In genomic region chr5:68433921-68434879, GRCh38 we compare ENCODE assay signal across 8 cellular contexts.
DNase-seq lines count a peak whose midpoint lies in the region; ATAC-seq and TF ChIP-seq lines count a peak whose summit lies in the region.

No MANE protein-coding gene starts in this region.

- POLR2A ChIA-PET in activated CD4-positive, alpha-beta T cell treated with anti-CD3 and anti-CD28 coated beads, Interleukin-2, amount 10 ng/mL, durations not matched to agents 7 days and 5 days (lab: Charles Lee), result interaction anchor here (0.6 to 0.8 kb wide), 2 partner anchors 19 to 1274 kb away, joined by 3 read pairs; no protein-coding TSS in a partner anchor

- ATAC-seq in GM21737 (IDR thresholded peaks at IDR 0.05; ENCODE audit: unreplicated experiment), result peak; percentile 96
- peak; percentile 84 for ATAC-seq in lung (ENCODE audit: insufficient read depth, low FRiP score)

- in situ Hi-C loops in KBM-7 (cut with MboI; ENCODE audit: low pct_unique_long_range_greater_than_20kb, low sequenced_read_pairs), result no loop called here

- H3K27me3 ChIP-seq in lung (ENCODE audit: control insufficient read depth, insufficient read depth), result no peaks in the 10 kb centered on the region

- WGBS in lung, 2 donors, result 33 to 40% methylated on average over 27 of the region's 27 CpGs

- intact Hi-C loops in Calu3 (cut with micrococcal nuclease; ENCODE audit: unreplicated experiment), result loop anchor here (1.0 to 2.0 kb wide), 2 partner anchors 25 to 38 kb away; no protein-coding TSS in a partner anchor

- H3K4me3 Mint-ChIP-seq in Calu3 (ENCODE audit: low read depth, unreplicated experiment), result peak overlapping the region; percentile 27
- peak overlapping the region; percentile 45 for H3K4me3 Mint-ChIP-seq in activated CD4-positive, alpha-beta T cell treated with anti-CD3 and anti-CD28 coated beads, Interleukin-2, amount 10 ng/mL, durations not matched to agents 7 days and 5 days

- peaks cover 2% of the 10 kb centered on the region for H3K9me3 Mint-ChIP-seq in Calu3 (ENCODE audit: low read depth, unreplicated experiment)
- no peaks in the 10 kb centered on the region for H3K9me3 Mint-ChIP-seq in activated CD4-positive, alpha-beta T cell treated with anti-CD3 and anti-CD28 coated beads, Interleukin-2, amount 10 ng/mL, durations not matched to agents 7 days and 5 days

- no peaks in the 10 kb centered on the region for H3K9me3 ChIP-seq in lung (ENCODE audit: control insufficient read depth in 2 of 2, insufficient read depth in 1 of 2, low read length in 1 of 2)

- H3K4me3 ChIP-seq in coronary artery (peak overlapping the region; percentile 45), lung (no peak overlapping the region)

- peak; percentile 97 for DNase-seq in Calu3
- peak; percentile 90 for DNase-seq in KBM-7
- DNase-seq in activated CD4-positive, alpha-beta T cell treated with anti-CD3 and anti-CD28 coated beads, Interleukin-2, amount 10 ng/mL, durations not matched to agents 7 days and 5 days, result peak; percentile 86
- peak; percentile 97 for DNase-seq in coronary artery (ENCODE audit: low spot score)
- peak; percentile 76 for DNase-seq in lung (ENCODE audit: low spot score)
- DNase-seq in stimulated activated CD4-positive, alpha-beta T cell treated with anti-CD3 and anti-CD28 coated beads, TNF-alpha, amount 100 ng/mL, for 48 hours (ENCODE audit: low read depth in 3 of 3), result peak; percentile 90 to 95 (median 94)
- no peak for DNase-seq in NCI-H2107 (lab: John Stamatoyannopoulos, UW)

- TSS peak; percentile 89 for BruUV-seq in Calu3 (replicated peaks; lab: Mats Ljungman, UMichigan)

- TF ChIP-seq CTCF in Calu3 (IDR thresholded peaks at IDR 0.05; ENCODE audit: unreplicated experiment) (no peak), coronary artery (IDR thresholded peaks at IDR 0.05) (no peak), lung (IDR thresholded peaks at IDR 0.05; ENCODE audit: control extremely low read depth, extremely low read depth) (no peak)

- CTCF ChIA-PET in Calu3 (lab: Charles Lee), result interaction anchor here (1.0 to 1.5 kb wide), 6 partner anchors 10 to 148 kb away, joined by 3 to 6 read pairs (median 4); no protein-coding TSS in a partner anchor
- CTCF ChIA-PET in activated CD4-positive, alpha-beta T cell treated with anti-CD3 and anti-CD28 coated beads, Interleukin-2, amount 10 ng/mL, durations not matched to agents 7 days and 5 days (lab: Charles Lee), result interaction anchor here (0.8 to 2.4 kb wide), 5 partner anchors 8 to 468 kb away, joined by 3 to 7 read pairs (median 3); no protein-coding TSS in a partner anchor

- no peaks in the 10 kb centered on the region for H3K36me3 ChIP-seq in lung (ENCODE audit: control insufficient read depth in 2 of 2, insufficient read depth in 2 of 2, low read length in 2 of 2)

- H3K4me1 Mint-ChIP-seq in Calu3 (ENCODE audit: low read depth, unreplicated experiment), result peaks cover 50% of the 10 kb centered on the region
- peaks cover 35% of the 10 kb centered on the region for H3K4me1 Mint-ChIP-seq in activated CD4-positive, alpha-beta T cell treated with anti-CD3 and anti-CD28 coated beads, Interleukin-2, amount 10 ng/mL, durations not matched to agents 7 days and 5 days

- peaks cover 9% of the 10 kb centered on the region for H3K36me3 Mint-ChIP-seq in Calu3 (ENCODE audit: insufficient read depth, unreplicated experiment)
- H3K36me3 Mint-ChIP-seq in activated CD4-positive, alpha-beta T cell treated with anti-CD3 and anti-CD28 coated beads, Interleukin-2, amount 10 ng/mL, durations not matched to agents 7 days and 5 days (ENCODE audit: low read depth), result no peaks in the 10 kb centered on the region

- H3K27ac Mint-ChIP-seq in Calu3 (ENCODE audit: unreplicated experiment), result peak overlapping the region; percentile 88
- H3K27ac Mint-ChIP-seq in activated CD4-positive, alpha-beta T cell treated with anti-CD3 and anti-CD28 coated beads, Interleukin-2, amount 10 ng/mL, durations not matched to agents 7 days and 5 days, result peak overlapping the region; percentile 83

- H3K4me1 ChIP-seq in lung (ENCODE audit: control insufficient read depth in 2 of 2, insufficient read depth in 2 of 2, low read length in 2 of 2), result peaks cover 3% of the 10 kb centered on the region in 2 donors

- H3K27ac ChIP-seq in coronary artery (peak overlapping the region; percentile 74 to 88), lung (ENCODE audit: low read depth in 1 of 2, low read length in 1 of 2) (peak overlapping the region; percentile 82 to 91)

- no peaks in the 10 kb centered on the region for H3K27me3 Mint-ChIP-seq in Calu3 (ENCODE audit: unreplicated experiment)
- H3K27me3 Mint-ChIP-seq in activated CD4-positive, alpha-beta T cell treated with anti-CD3 and anti-CD28 coated beads, Interleukin-2, amount 10 ng/mL, durations not matched to agents 7 days and 5 days, result peaks cover 14% of the 10 kb centered on the region
